ENCODE assay signal across 2 cellular contexts in genomic region chr12:104222981-104223380, GRCh38.
TF ChIP-seq lines count a peak whose summit lies in the region.

No MANE protein-coding gene starts in this region.

TF ChIP-seq in IMR-90, 13 proteins besides CTCF, POLR2A, EP300 and RAD21:
- no peak for TF ChIP-seq NFE2L2 (IDR thresholded peaks at IDR 0.05; ENCODE audit: low read depth, low read length)
- no peak for TF ChIP-seq MXI1 (IDR thresholded peaks at IDR 0.05; ENCODE audit: borderline replicate concordance, low read depth, low read length)

TF ChIP-seq in K562, 482 proteins besides CTCF, POLR2A, EP300 and RAD21:
- TF ChIP-seq SMAD3 (CRISPR knock-in tag; conservative IDR thresholded peaks at IDR 0.05) (no peak), BMI1 (IDR thresholded peaks at IDR 0.05; ENCODE audit: low read length) (peak; percentile 45; the same call in 1 of the 2 replicates), MIER1 (IDR thresholded peaks at IDR 0.05; ENCODE audit: low read depth) (no peak), ZFP36 (IDR thresholded peaks at IDR 0.05; ENCODE audit: low read depth, low read length, partially characterized antibody) (peak; percentile 12)
